10 cellular contexts compared by ENCODE assay signal in genomic region chr19:8314981-8315640, GRCh38. TPM values are rescaled to one million over a fixed set of nuclear protein-coding genes. Genes with fewer than 3 reads are reported as not detected.
DNase-seq lines count a peak whose midpoint lies in the region; ATAC-seq and TF ChIP-seq lines count a peak whose summit lies in the region.
"Not testable (repeated sequence)": the region's sequence is repeated elsewhere in the genome, so short reads cannot be mapped to it uniquely, and the experiment has no call there.
"Had no signal": no experiment of that assay in that cellular context is flagged by ENCODE, and none has a peak within 500 bp of the region (broad histone marks: within the 10 kb centered on the region; RNA-seq: fewer than 3 reads in every experiment).

No MANE protein-coding gene starts in this region.

- H2BK120ac ChIP-seq in mesendoderm (ENCODE audit: low read depth, low read length) = not testable (repeated sequence)

- not testable (repeated sequence) for TF ChIP-seq EP300 in upper lobe of left lung (IDR thresholded peaks at IDR 0.05)

- H3K4ac ChIP-seq in mesendoderm (ENCODE audit: low read depth, low read length) = not testable (repeated sequence)

- DNase-seq in MM.1S = peak; percentile 3
- peak; percentile 7 for DNase-seq in RWPE2 (ENCODE audit: low spot score)
- DNase-seq in activated T-cell treated with anti-CD3 and anti-CD28 coated beads, Interleukin-2, amount 50 U/mL, for 24 hours; upper lobe of left lung: not testable (repeated sequence)
- DNase-seq in chondrocyte (ENCODE audit: low spot score) = peak; percentile 30
- DNase-seq in heart left ventricle = peak in 3 of 5 donors; percentile 4 to 8 (median 5)
- DNase-seq in mesendoderm = peak; percentile 92

- H3K36me3 ChIP-seq in BLaER1 = peaks cover 66% of the 10 kb centered on the region
- H3K36me3 ChIP-seq in MM.1S (replicated peaks; ENCODE audit: insufficient read depth, low read length); mesendoderm (ENCODE audit: control insufficient read depth, insufficient read depth, low read length): not testable (repeated sequence)
- peaks cover 63% of the 10 kb centered on the region for H3K36me3 ChIP-seq in RWPE2 (ENCODE audit: low read depth)
- peaks cover 0 to 74% (median 55%) of the 10 kb centered on the region in 9 donors for H3K36me3 ChIP-seq in heart left ventricle
- peaks cover 0 to 57% (median 27%) of the 10 kb centered on the region in 4 donors for H3K36me3 ChIP-seq in upper lobe of left lung

- not testable (repeated sequence) for H2BK15ac ChIP-seq in mesendoderm (replicated peaks; ENCODE audit: low read depth)

- H3K4me1 ChIP-seq in BLaER1 (peaks cover 40% of the 10 kb centered on the region), heart left ventricle (peaks cover 0 to 31% (median 16%) of the 10 kb centered on the region in 12 donors), upper lobe of left lung (peaks cover 22 to 42% (median 26%) of the 10 kb centered on the region in 4 donors)
- not testable (repeated sequence) for H3K4me1 ChIP-seq in MM.1S (ENCODE audit: low read length); RWPE2 (ENCODE audit: insufficient read depth, poor library complexity, severe bottlenecking); mesendoderm (ENCODE audit: control insufficient read depth, low read depth, low read length)

- not testable (repeated sequence) for H3K4me3 Mint-ChIP-seq in activated T-cell treated with anti-CD3 and anti-CD28 coated beads, Interleukin-2, amount 50 U/mL, for 24 hours; chondrocyte (ENCODE audit: unreplicated experiment)

- not testable (repeated sequence) for TF ChIP-seq CTCF in MM.1S (IDR thresholded peaks at IDR 0.05; ENCODE audit: low read length); RWPE2 (IDR thresholded peaks at IDR 0.05; ENCODE audit: poor library complexity, severe bottlenecking); chondrocyte (IDR thresholded peaks at IDR 0.05); heart left ventricle (IDR thresholded peaks at IDR 0.05); upper lobe of left lung (IDR thresholded peaks at IDR 0.05)

- H4K20me1 ChIP-seq in BLaER1; MM.1S (ENCODE audit: insufficient read depth, low read length): not testable (repeated sequence)

- H3K79me2 ChIP-seq in MM.1S (ENCODE audit: low read length) = peaks cover 16% of the 10 kb centered on the region
- H3K79me2 ChIP-seq in mesendoderm (ENCODE audit: control insufficient read depth, insufficient read depth, low read length) = not testable (repeated sequence)

- H3K56ac ChIP-seq in mesendoderm (ENCODE audit: low read length) = peak overlapping the region; percentile 10

- H3K9me2 ChIP-seq in MM.1S (replicated peaks; ENCODE audit: insufficient read depth, low read length) = not testable (repeated sequence)

- WGBS in heart left ventricle, 4 donors = 72 to 82% (median 77%) methylated on average over 11 of the region's 11 CpGs
- WGBS in mesendoderm (ENCODE audit: extremely low coverage, insufficient coverage, low lambda C conversion rate) = no CpG with 5 or more reads among the region's 11 CpGs
- WGBS in upper lobe of left lung, 2 donors = 70 to 76% methylated on average over 11 of the region's 11 CpGs

- not testable (repeated sequence) for H4K8ac ChIP-seq in mesendoderm (ENCODE audit: low read depth, low read length)

- H2AK5ac ChIP-seq in mesendoderm (ENCODE audit: low read length) = not testable (repeated sequence)

- H2BK5ac ChIP-seq in mesendoderm (ENCODE audit: low read length) = not testable (repeated sequence)

- H3K4me1 Mint-ChIP-seq in activated T-cell treated with anti-CD3 and anti-CD28 coated beads, Interleukin-2, amount 50 U/mL, for 24 hours (ENCODE audit: low read depth) = peaks cover 14% of the 10 kb centered on the region
- H3K4me1 Mint-ChIP-seq in chondrocyte (ENCODE audit: low read depth) = not testable (repeated sequence)

- H3K4me2 ChIP-seq in BLaER1; MM.1S (ENCODE audit: low read depth, low read length); mesendoderm (ENCODE audit: low read length): not testable (repeated sequence)

- peak overlapping the region; percentile 15; the same call in 1 of the 2 replicates for H3K9ac ChIP-seq in BLaER1
- not testable (repeated sequence) for H3K9ac ChIP-seq in MM.1S (ENCODE audit: low read length); mesendoderm (ENCODE audit: low read length)

- TF ChIP-seq POLR2A in heart left ventricle (IDR thresholded peaks at IDR 0.05); upper lobe of left lung (IDR thresholded peaks at IDR 0.05): not testable (repeated sequence)

- H3K9me3 ChIP-seq in BLaER1; MM.1S (replicated peaks; ENCODE audit: insufficient read depth, low read length); RWPE2 (ENCODE audit: severe bottlenecking); heart left ventricle; upper lobe of left lung: not testable (repeated sequence)

- not testable (repeated sequence) for H3K27me3 ChIP-seq in BLaER1; MM.1S (replicated peaks; ENCODE audit: insufficient read depth, low read length); RWPE2 (ENCODE audit: insufficient read depth, poor library complexity, severe bottlenecking); heart left ventricle; mesendoderm (ENCODE audit: insufficient read depth, low read length, poor library complexity); upper lobe of left lung

- ATAC-seq in RWPE2 (ENCODE audit: low read depth); heart left ventricle; upper lobe of left lung (ENCODE audit: low FRiP score in 2 of 2): not testable (repeated sequence)

- H3K18ac ChIP-seq in mesendoderm (ENCODE audit: low read length) = not testable (repeated sequence)

- H3K36me3 Mint-ChIP-seq in activated T-cell treated with anti-CD3 and anti-CD28 coated beads, Interleukin-2, amount 50 U/mL, for 24 hours (ENCODE audit: low read depth) = peaks cover 83% of the 10 kb centered on the region
- H3K36me3 Mint-ChIP-seq in chondrocyte (ENCODE audit: low read depth) = not testable (repeated sequence)

- H3K23ac ChIP-seq in mesendoderm (ENCODE audit: low read length) = not testable (repeated sequence)

- not testable (repeated sequence) for H3K9me3 Mint-ChIP-seq in activated T-cell treated with anti-CD3 and anti-CD28 coated beads, Interleukin-2, amount 50 U/mL, for 24 hours; chondrocyte (ENCODE audit: low read depth)

- H3K27me3 Mint-ChIP-seq in activated T-cell treated with anti-CD3 and anti-CD28 coated beads, Interleukin-2, amount 50 U/mL, for 24 hours; chondrocyte (ENCODE audit: low read depth): not testable (repeated sequence)

- not testable (repeated sequence) for H3F3A ChIP-seq in MM.1S (ENCODE audit: insufficient read depth, low read length)

- intact Hi-C loops in heart left ventricle (cut with DNase I) = loop anchor here in 1 of 10 donors (10.0 kb wide), 1 partner anchor 50 kb away; no protein-coding TSS in a partner anchor

- not testable (repeated sequence) for H2AFZ ChIP-seq in MM.1S (ENCODE audit: low read length)

- H3K4me3 ChIP-seq in BLaER1; MM.1S (ENCODE audit: low read length); RWPE2 (ENCODE audit: severe bottlenecking); heart left ventricle; mesendoderm (ENCODE audit: low read length); upper lobe of left lung: not testable (repeated sequence)

- H4K5ac ChIP-seq in mesendoderm (ENCODE audit: low read length) = not testable (repeated sequence)

- H3K27ac ChIP-seq in BLaER1; MM.1S (ENCODE audit: low read length); RWPE2 (ENCODE audit: poor library complexity, severe bottlenecking): not testable (repeated sequence)
- peak overlapping the region in 1 of 12 donors; percentile 13 for H3K27ac ChIP-seq in heart left ventricle
- H3K27ac ChIP-seq in mesendoderm (ENCODE audit: low read depth, low read length) = peak overlapping the region; percentile 83
- peak overlapping the region; percentile 46 to 83 (median 60) for H3K27ac ChIP-seq in upper lobe of left lung

- H3K27ac Mint-ChIP-seq in activated T-cell treated with anti-CD3 and anti-CD28 coated beads, Interleukin-2, amount 50 U/mL, for 24 hours = peak overlapping the region; percentile 26
- H3K27ac Mint-ChIP-seq in chondrocyte (ENCODE audit: unreplicated experiment) = not testable (repeated sequence)

- not testable (repeated sequence) for H3K79me1 ChIP-seq in mesendoderm (ENCODE audit: low read length)

RNA-seq across cellular contexts. Expression of gene NDUFA7, which starts 6.1 kb away (rescaled TPM):
- total RNA-seq in chondrocyte = 25.0 to 34.1 TPM (median 26.6 TPM) in 3 replicates
- 100 to 1,000 TPM in 4 of 9 donors, 10 to 100 TPM in 5; 74.5 to 179 (median 93.6) TPM for total RNA-seq in heart left ventricle
- 100 to 1,000 TPM; 168 to 393 TPM for polyA plus RNA-seq in heart left ventricle
- polyA plus RNA-seq in mesendoderm (2013, experiment 1 of 2) = 140 TPM
- polyA plus RNA-seq in mesendoderm (2013, experiment 2 of 2) = 141 TPM
- 10 to 100 TPM; 13.6 to 50.9 (median 31.1) TPM for total RNA-seq in upper lobe of left lung

RNA-seq across cellular contexts. Expression of gene RPS28, which starts 6.2 kb away (rescaled TPM):
- total RNA-seq in chondrocyte (1,057 to 1,248 TPM (median 1,100 TPM) in 3 replicates), heart left ventricle (1,000 to 10,000 TPM in 6 of 9 donors, 100 to 1,000 TPM in 3; 271 to 1,278 (median 1,186) TPM), upper lobe of left lung (1,000 to 10,000 TPM in 2 of 6 donors, 100 to 1,000 TPM in 4; 282 to 1,919 (median 843) TPM)
- 100 to 1,000 TPM; 410 to 899 TPM for polyA plus RNA-seq in heart left ventricle
- polyA plus RNA-seq in mesendoderm (2013, experiment 1 of 2) = 1,804 TPM
- polyA plus RNA-seq in mesendoderm (2013, experiment 2 of 2) = 1,761 TPM

RNA-seq across cellular contexts. Expression of gene CD320, which starts 7.0 kb away (rescaled TPM):
- total RNA-seq in chondrocyte = 39.3 to 44.0 TPM (median 41.7 TPM) in 3 replicates
- 10 to 100 TPM; 17.7 to 74.8 (median 35.7) TPM for total RNA-seq in heart left ventricle
- 10 to 100 TPM; 37.8 to 70.5 TPM for polyA plus RNA-seq in heart left ventricle
- polyA plus RNA-seq in mesendoderm (2013, experiment 1 of 2) = 44.9 TPM
- 45.2 TPM for polyA plus RNA-seq in mesendoderm (2013, experiment 2 of 2)
- total RNA-seq in upper lobe of left lung = 10 to 100 TPM; 10.5 to 54.0 (median 27.3) TPM

RNA-seq across cellular contexts. Expression of gene KANK3, which starts 28.0 kb away (rescaled TPM):
- 0.56 to 1.2 TPM (median 1.2 TPM) in 3 replicates for total RNA-seq in chondrocyte
- 10 to 100 TPM; 12.3 to 33.6 (median 15.9) TPM for total RNA-seq in heart left ventricle
- polyA plus RNA-seq in heart left ventricle = 10 to 100 TPM; 16.9 to 19.4 TPM
- polyA plus RNA-seq in mesendoderm (2013, experiment 1 of 2) = 0.41 TPM
- polyA plus RNA-seq in mesendoderm (2013, experiment 2 of 2) = 0.50 TPM
- total RNA-seq in upper lobe of left lung = 100 to 1,000 TPM in 1 of 6 donors, 10 to 100 TPM in 5; 27.7 to 109 (median 56.9) TPM

RNA-seq across cellular contexts. Expression of gene ANGPTL4, which starts 48.8 kb away (rescaled TPM):
- 56.4 to 143 TPM (median 127 TPM) in 3 replicates for total RNA-seq in chondrocyte
- 100 to 1,000 TPM in 1 of 9 donors, 10 to 100 TPM in 4, 1 to 10 TPM in 4; 2.4 to 117 (median 10.8) TPM for total RNA-seq in heart left ventricle
- polyA plus RNA-seq in heart left ventricle = 10 to 100 TPM in 1 of 2 donors, 1 to 10 TPM in 1; 9.4 to 13.6 TPM
- 0.22 TPM for polyA plus RNA-seq in mesendoderm (2013, experiment 1 of 2)
- 0.18 TPM for polyA plus RNA-seq in mesendoderm (2013, experiment 2 of 2)
- total RNA-seq in upper lobe of left lung = 10 to 100 TPM in 4 of 6 donors, 1 to 10 TPM in 1, not detected in 1; 1.8 to 27.7 (median 13.4) TPM
- total RNA-seq: CD4-positive, CD25-positive, alpha-beta regulatory T cell; CD8-positive, alpha-beta memory T cell had no signal
- polyA plus RNA-seq: CD4-positive, CD25-positive, alpha-beta regulatory T cell had no signal
